24 cellular contexts compared by ENCODE assay signal in the genomic region with DNA sequence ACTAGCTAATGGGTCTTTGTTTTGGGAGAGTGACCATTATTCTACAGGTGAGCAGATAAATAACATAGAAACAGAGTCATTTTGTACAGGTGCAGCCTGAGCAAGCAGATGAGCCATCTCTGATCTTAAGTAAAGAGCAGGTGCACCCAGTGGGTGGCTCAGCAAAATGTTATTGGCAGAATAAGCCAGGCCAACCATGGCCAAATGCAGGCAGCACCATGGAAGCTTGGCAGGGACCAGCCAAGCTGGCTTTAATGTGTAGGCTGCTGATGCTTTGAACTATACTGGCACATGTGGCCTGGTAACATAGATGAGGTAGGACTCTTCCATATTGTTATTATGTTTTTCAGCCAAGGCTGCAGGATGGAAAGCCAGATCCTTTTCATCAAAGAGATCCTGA.
"Had no signal": no experiment of that assay in that cellular context is flagged by ENCODE, and none has a peak within 500 bp of the region (broad histone marks: within the 10 kb centered on the region; RNA-seq: fewer than 3 reads in every experiment).

No MANE protein-coding gene starts in this region.

- H3K27me3 ChIP-seq: esophagus muscularis mucosa, hepatocyte, left lung, ovary, testis had no signal

- ATAC-seq: activated T-cell treated with anti-CD3 and anti-CD28 coated beads, Interleukin-2, amount 50 U/mL, for 4 hours; left lung; natural killer cell; stimulated activated naive B cell treated with anti-CD40 and anti-IgM and Interleukin-4, amounts not matched to agents 10 μg/mL and 1 μg/mL and 100 μg/mL, for 72 hours; WTC11 had no signal

- H3K79me2 ChIP-seq: hepatocyte had no signal

- H3K4me3 Mint-ChIP-seq: activated naive CD8-positive, alpha-beta T cell treated with anti-CD3 and anti-CD28 coated beads for 36 hours; activated T-cell treated with anti-CD3 and anti-CD28 coated beads, Interleukin-2, amount 50 U/mL, for 4 hours; immature natural killer cell; natural killer cell; stimulated activated naive B cell treated with anti-CD40 and anti-IgM and Interleukin-4, amounts not matched to agents 10 μg/mL and 1 μg/mL and 100 μg/mL, for 72 hours; type B pancreatic cell; WTC11 had no signal

- H3K4me1 Mint-ChIP-seq: activated naive CD8-positive, alpha-beta T cell treated with anti-CD3 and anti-CD28 coated beads for 36 hours; immature natural killer cell; natural killer cell; stimulated activated naive B cell treated with anti-CD40 and anti-IgM and Interleukin-4, amounts not matched to agents 10 μg/mL and 1 μg/mL and 100 μg/mL, for 72 hours had no signal

- H3K4me3 ChIP-seq: coronary artery, esophagus muscularis mucosa, hepatocyte, left lung, lung, ovary, prostate gland, testis had no signal

- H3K27ac Mint-ChIP-seq: activated naive CD8-positive, alpha-beta T cell treated with anti-CD3 and anti-CD28 coated beads for 36 hours; immature natural killer cell; natural killer cell; stimulated activated naive B cell treated with anti-CD40 and anti-IgM and Interleukin-4, amounts not matched to agents 10 μg/mL and 1 μg/mL and 100 μg/mL, for 72 hours; type B pancreatic cell; WTC11 had no signal

- DNase-seq: activated CD4-positive, alpha-beta T cell treated with anti-CD3 and anti-CD28 coated beads, Interleukin-2, amount 50 U/mL, for 48 hours; activated CD8-positive, alpha-beta memory T cell treated with anti-CD3 and anti-CD28 coated beads, Interleukin-2, amount 50 U/mL, for 48 hours; activated naive CD4-positive, alpha-beta T cell treated with Interleukin-2 at 50 U/mL for 16 hours; activated naive CD8-positive, alpha-beta T cell treated with anti-CD3 and anti-CD28 coated beads for 36 hours; activated T-cell treated with anti-CD3 and anti-CD28 coated beads, Interleukin-2, amount 50 U/mL, for 4 hours; central memory CD4-positive, alpha-beta T cell; glutamatergic neuron; immature natural killer cell; left lung; midbrain; natural killer cell; ovary; stimulated activated CD4-positive, alpha-beta T cell treated with anti-CD3 and anti-CD28 coated beads, Interleukin-2, amount 100 ng/mL, for 48 hours; stimulated activated CD8-positive, alpha-beta memory T cell treated with anti-CD3 and anti-CD28 coated beads, Interleukin-4, amount 100 ng/mL, for 48 hours; stimulated activated naive B cell treated with anti-CD40 and anti-IgM and Interleukin-4, amounts not matched to agents 10 μg/mL and 1 μg/mL and 100 μg/mL, for 72 hours; T1000; testis had no signal

- H3K4me2 ChIP-seq: hepatocyte had no signal

- H3K27me3 Mint-ChIP-seq: activated naive CD8-positive, alpha-beta T cell treated with anti-CD3 and anti-CD28 coated beads for 36 hours; stimulated activated naive B cell treated with anti-CD40 and anti-IgM and Interleukin-4, amounts not matched to agents 10 μg/mL and 1 μg/mL and 100 μg/mL, for 72 hours had no signal

- H3K36me3 Mint-ChIP-seq: activated naive CD8-positive, alpha-beta T cell treated with anti-CD3 and anti-CD28 coated beads for 36 hours; immature natural killer cell; natural killer cell; stimulated activated naive B cell treated with anti-CD40 and anti-IgM and Interleukin-4, amounts not matched to agents 10 μg/mL and 1 μg/mL and 100 μg/mL, for 72 hours; type B pancreatic cell; WTC11 had no signal

- H3K27ac ChIP-seq: coronary artery, esophagus muscularis mucosa, hepatocyte, left lung, ovary, prostate gland, testis had no signal

- H2AFZ ChIP-seq: hepatocyte had no signal

- H3K9me3 Mint-ChIP-seq: activated naive CD8-positive, alpha-beta T cell treated with anti-CD3 and anti-CD28 coated beads for 36 hours; WTC11 had no signal

- H3K4me1 ChIP-seq: esophagus muscularis mucosa, left lung, prostate gland, testis had no signal

- H3K36me3 ChIP-seq: esophagus muscularis mucosa, left lung, ovary, prostate gland had no signal

- H3K9me3 ChIP-seq: esophagus muscularis mucosa, left lung, ovary, prostate gland, testis had no signal
